Comparison of ENCODE assay signal across 9 cellular contexts in the genomic region with DNA sequence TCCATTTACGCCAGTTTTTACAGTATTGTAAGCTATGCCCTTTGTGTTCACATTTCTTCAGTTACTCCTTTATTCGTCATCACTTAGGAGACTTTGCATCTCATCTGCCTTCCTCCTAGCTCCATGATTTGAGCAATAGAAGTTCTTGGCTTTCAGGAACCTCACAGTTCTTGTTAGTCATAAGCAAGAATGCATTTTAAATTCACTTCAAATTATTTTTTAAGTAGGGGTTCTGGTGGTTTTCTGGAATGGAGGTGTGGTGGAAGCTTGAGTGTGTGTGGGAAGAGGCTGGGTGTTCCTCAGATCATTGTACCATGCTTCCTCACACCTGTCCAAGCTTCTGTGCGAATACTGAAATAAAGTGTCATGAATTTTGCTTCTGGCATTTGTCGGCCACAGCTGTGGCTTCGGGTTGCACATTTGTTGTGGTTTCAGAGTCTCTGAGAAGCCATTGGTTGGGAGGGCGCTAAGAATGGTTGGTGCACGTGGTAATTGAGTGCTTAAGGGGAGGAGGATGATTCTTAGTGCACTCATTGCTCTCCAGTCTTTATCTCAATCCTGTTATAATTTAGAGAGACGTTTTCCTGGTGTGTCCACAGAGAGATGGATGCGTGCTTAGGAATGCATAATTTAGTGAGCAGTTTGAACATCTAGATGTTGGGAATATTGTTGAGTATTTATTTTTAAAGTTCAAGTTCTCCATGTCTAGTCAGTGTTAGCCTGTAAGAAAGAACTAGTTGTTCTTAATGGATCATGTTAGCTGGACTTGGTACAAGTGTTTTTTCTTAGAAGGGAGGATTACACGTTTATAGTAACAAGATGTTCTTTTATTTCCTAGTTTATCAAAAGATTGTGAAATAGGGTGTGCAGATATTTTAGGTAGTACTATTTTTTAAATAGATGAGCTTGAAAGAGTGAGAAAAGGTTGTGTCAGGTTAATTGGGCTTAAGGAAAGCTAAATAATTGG. TPM values are rescaled to one million over a fixed set of nuclear protein-coding genes. Genes with fewer than 3 reads are reported as not detected.
DNase-seq lines count a peak whose midpoint lies in the region; ATAC-seq and TF ChIP-seq lines count a peak whose summit lies in the region.
"Had no signal": no experiment of that assay in that cellular context is flagged by ENCODE, and none has a peak within 500 bp of the region (broad histone marks: within the 10 kb centered on the region; RNA-seq: fewer than 3 reads in every experiment).

No MANE protein-coding gene starts in this region.

- H3K9me3 Mint-ChIP-seq in activated CD4-positive, alpha-beta T cell treated with anti-CD3 and anti-CD28 coated beads, Interleukin-2, amount 10 ng/mL, durations not matched to agents 24 days and 14 days, result no peaks in the 10 kb centered on the region
- H3K9me3 Mint-ChIP-seq: T-helper 1 cell treated with Interleukin-12 subunit alpha and Interleukin-12 subunit beta and Interleukin-4 antibody, amounts not matched to agents 30 μg/mL and 1 μg/mL, for 36 hours had no signal

- DNase-seq in Daoy (ENCODE audit: low read depth) (peak; percentile 84), esophagus muscularis mucosa (ENCODE audit: extremely low spot score) (no peak), psoas muscle (peak; percentile 60 to 84), RKO (ENCODE audit: low spot score) (no peak), NCI-H1092 treated with DMSO at 0.1 percent for 48 hours (lab: John Stamatoyannopoulos, UW) (no peak)
- DNase-seq in Jurkat, Clone E6-1 (ENCODE audit: low read depth, low spot score), result peak; percentile 96
- peak; percentile 79 for DNase-seq in activated CD4-positive, alpha-beta T cell treated with anti-CD3 and anti-CD28 coated beads, Interleukin-2, amount 10 ng/mL, durations not matched to agents 24 days and 14 days

- peaks cover 22% of the 10 kb centered on the region for H3K4me1 Mint-ChIP-seq in activated CD4-positive, alpha-beta T cell treated with anti-CD3 and anti-CD28 coated beads, Interleukin-2, amount 10 ng/mL, durations not matched to agents 24 days and 14 days

- H3K4me1 ChIP-seq in esophagus muscularis mucosa, result peaks cover 96 to 100% (median 99%) of the 10 kb centered on the region in 4 donors
- peaks cover 100% of the 10 kb centered on the region for H3K4me1 ChIP-seq in psoas muscle

- H3K36me3 Mint-ChIP-seq in activated CD4-positive, alpha-beta T cell treated with anti-CD3 and anti-CD28 coated beads, Interleukin-2, amount 10 ng/mL, durations not matched to agents 24 days and 14 days (ENCODE audit: low read depth), result peaks cover 2% of the 10 kb centered on the region

- no peak overlapping the region for H3K4me3 ChIP-seq in Jurkat, Clone E6-1 (ENCODE audit: low read length)
- H3K4me3 ChIP-seq in esophagus muscularis mucosa (peak overlapping the region in 3 of 4 donors; percentile 3 to 13 (median 12)), psoas muscle (no peak overlapping the region)

- WGBS in esophagus muscularis mucosa, result 31% methylated on average over 10 of the region's 10 CpGs
- 15 to 24% (median 17%) methylated on average over 10 of the region's 10 CpGs for WGBS in psoas muscle, 3 donors

- ATAC-seq in GM21381 (IDR thresholded peaks at IDR 0.05; ENCODE audit: unreplicated experiment), result peak; percentile 75
- ATAC-seq in psoas muscle, result peak; percentile 79 to 86 (median 83)

- intact Hi-C loops in activated CD4-positive, alpha-beta T cell treated with anti-CD3 and anti-CD28 coated beads, Interleukin-2, amount 10 ng/mL, durations not matched to agents 24 days and 14 days (cut with micrococcal nuclease), result no loop called here
- intact Hi-C loops in esophagus muscularis mucosa (cut with DNase I) (loop anchor here (5.0 kb wide), 1 partner anchor 60 kb away; no protein-coding TSS in a partner anchor), psoas muscle (cut with DNase I) (loop anchor here in 1 of 2 donors (5.0 kb wide), 2 partner anchors 35 to 60 kb away; no protein-coding TSS in a partner anchor)

- H3K9me3 ChIP-seq in esophagus muscularis mucosa (no peaks in the 10 kb centered on the region), psoas muscle (no peaks in the 10 kb centered on the region)

- H3K4me3 Mint-ChIP-seq in activated CD4-positive, alpha-beta T cell treated with anti-CD3 and anti-CD28 coated beads, Interleukin-2, amount 10 ng/mL, durations not matched to agents 24 days and 14 days, result no peak overlapping the region
- H3K4me3 Mint-ChIP-seq: T-helper 1 cell treated with Interleukin-12 subunit alpha and Interleukin-12 subunit beta and Interleukin-4 antibody, amounts not matched to agents 30 μg/mL and 1 μg/mL, for 36 hours had no signal

- no peaks in the 10 kb centered on the region for H3K27me3 ChIP-seq in esophagus muscularis mucosa
- no peaks in the 10 kb centered on the region for H3K27me3 ChIP-seq in psoas muscle (ENCODE audit: insufficient read depth in 3 of 3, low read length in 2 of 3)

- H3K36me3 ChIP-seq in esophagus muscularis mucosa, result no peaks in the 10 kb centered on the region
- no peaks in the 10 kb centered on the region for H3K36me3 ChIP-seq in psoas muscle (ENCODE audit: insufficient read depth in 1 of 2, low read depth in 1 of 2)

- H3K27ac ChIP-seq in esophagus muscularis mucosa (replicated peaks in 1 of 4) (peak overlapping the region; percentile 84 to 89 (median 86)), psoas muscle (peak overlapping the region; percentile 82)

- H3K27me3 Mint-ChIP-seq in activated CD4-positive, alpha-beta T cell treated with anti-CD3 and anti-CD28 coated beads, Interleukin-2, amount 10 ng/mL, durations not matched to agents 24 days and 14 days, result peaks cover 15% of the 10 kb centered on the region

- no peak for TF ChIP-seq CTCF in esophagus muscularis mucosa (IDR thresholded peaks at IDR 0.05)
- no peak for TF ChIP-seq CTCF in psoas muscle (IDR thresholded peaks at IDR 0.05)

- no peak for TF ChIP-seq EP300 in esophagus muscularis mucosa (IDR thresholded peaks at IDR 0.05)

- H3K27ac Mint-ChIP-seq in activated CD4-positive, alpha-beta T cell treated with anti-CD3 and anti-CD28 coated beads, Interleukin-2, amount 10 ng/mL, durations not matched to agents 24 days and 14 days, result no peak overlapping the region
- H3K27ac Mint-ChIP-seq: T-helper 1 cell treated with Interleukin-12 subunit alpha and Interleukin-12 subunit beta and Interleukin-4 antibody, amounts not matched to agents 30 μg/mL and 1 μg/mL, for 36 hours had no signal

- TF ChIP-seq POLR2A in esophagus muscularis mucosa (IDR thresholded peaks at IDR 0.05; ENCODE audit: low read depth), result no peak

RNA-seq across cellular contexts. Expression of gene FOXO3, which starts 31.9 kb away (rescaled TPM):
- 14.4 and 14.6 TPM in 2 replicates for total RNA-seq in Daoy (2014; rRNA removed; shearing (Covaris generic))
- polyA plus RNA-seq in Jurkat, Clone E6-1 (2012; ENCODE audit: insufficient read depth, insufficient read length), result 9.7 TPM
- total RNA-seq in activated CD4-positive, alpha-beta T cell treated with anti-CD3 and anti-CD28 coated beads, Interleukin-2, amount 10 ng/mL, durations not matched to agents 24 days and 14 days, result 5.9 TPM in 2 replicates
- total RNA-seq in esophagus muscularis mucosa, result 100 to 1,000 TPM in 3 of 4 donors, 10 to 100 TPM in 1; 92.2 to 154 (median 122) TPM
- total RNA-seq in psoas muscle, result 100 to 1,000 TPM in 3 of 4 donors, 10 to 100 TPM in 1; 28.3 to 160 (median 144) TPM
- 10 to 100 TPM; 20.6 to 76.5 (median 35.8) TPM for polyA plus RNA-seq in psoas muscle

Comparison
In these comparisons a context has a peak if more than half of its experiments do, and no peak if none do; other contexts are left out.
1. DNase-seq: peak in Daoy (single experiment), Jurkat, Clone E6-1 (single experiment), activated CD4-positive, alpha-beta T cell treated with anti-CD3 and anti-CD28 coated beads, Interleukin-2, amount 10 ng/mL, durations not matched to agents 24 days and 14 days (single experiment) and psoas muscle (2 of 2); none in esophagus muscularis mucosa (single experiment), RKO (single experiment) and NCI-H1092 treated with DMSO at 0.1 percent for 48 hours (single experiment).
2. H3K4me3 ChIP-seq: peak in esophagus muscularis mucosa (3 of 4); none in Jurkat, Clone E6-1 (single experiment) and psoas muscle (single experiment).